9 cellular contexts compared by ENCODE assay signal in genomic region chr2:128379021-128380005, GRCh38.
DNase-seq lines count a peak whose midpoint lies in the region; ATAC-seq and TF ChIP-seq lines count a peak whose summit lies in the region.
"Had no signal": no experiment of that assay in that cellular context is flagged by ENCODE, and none has a peak within 500 bp of the region (broad histone marks: within the 10 kb centered on the region; RNA-seq: fewer than 3 reads in every experiment).

No MANE protein-coding gene starts in this region.

- H3K27me3 Mint-ChIP-seq in HFFc6 (ENCODE audit: insufficient read depth) = peaks cover 7% of the 10 kb centered on the region
- H3K27me3 Mint-ChIP-seq in brain = peaks cover 4% of the 10 kb centered on the region

- peak overlapping the region; percentile 15; the same call in 1 of the 2 replicates for H3K4me3 Mint-ChIP-seq in HFFc6
- no peak overlapping the region for H3K4me3 Mint-ChIP-seq in brain

- peak overlapping the region; percentile 36 for H3K27ac Mint-ChIP-seq in HFFc6
- H3K27ac Mint-ChIP-seq in brain = peak overlapping the region; percentile 53 to 94 (median 72)

- peaks cover 36% of the 10 kb centered on the region for H3K4me1 Mint-ChIP-seq in HFFc6 (ENCODE audit: low read depth)
- H3K4me1 Mint-ChIP-seq in brain = peaks cover 65% of the 10 kb centered on the region

- H3K36me3 ChIP-seq in skeletal muscle tissue (ENCODE audit: control insufficient read depth in 3 of 3, insufficient read depth in 3 of 3, low read length in 3 of 3) = no peaks in the 10 kb centered on the region
- H3K36me3 ChIP-seq: cardiac muscle cell had no signal

- H3K4me3 ChIP-seq in skeletal muscle tissue (ENCODE audit: low read length in 3 of 3) = no peak overlapping the region
- H3K4me3 ChIP-seq: cardiac muscle cell had no signal

- no peak for TF ChIP-seq CTCF in HFFc6 (IDR thresholded peaks at IDR 0.05)
- no peak for TF ChIP-seq CTCF in brain (conservative IDR thresholded peaks at IDR 0.05)

- H3K9me3 Mint-ChIP-seq in HFFc6 = no peaks in the 10 kb centered on the region
- peaks cover 0 to 3% (median 0%) of the 10 kb centered on the region in 5 experiments for H3K9me3 Mint-ChIP-seq in brain

- no peak for DNase-seq in HFFc6
- peak; percentile 72 for DNase-seq in iPS-NIHi11 (ENCODE audit: low spot score)
- DNase-seq in SHP77 (lab: John Stamatoyannopoulos, UW) = no peak
- no peak for DNase-seq in GM19238 (ENCODE audit: insufficient read length, low spot score)

- no peaks in the 10 kb centered on the region for H3K9me3 ChIP-seq in skeletal muscle tissue (ENCODE audit: control insufficient read depth in 3 of 3, low read length in 3 of 3)

- ATAC-seq in HG02763 (IDR thresholded peaks at IDR 0.05; ENCODE audit: unreplicated experiment) (no peak), HG02852 (IDR thresholded peaks at IDR 0.05; ENCODE audit: unreplicated experiment) (no peak)

- peaks cover 0 to 5% (median 0%) of the 10 kb centered on the region in 3 donors for H3K27me3 ChIP-seq in skeletal muscle tissue (ENCODE audit: control insufficient read depth in 3 of 3, insufficient read depth in 3 of 3, low read length in 3 of 3)
- H3K27me3 ChIP-seq: cardiac muscle cell had no signal

- no peaks in the 10 kb centered on the region for H3K36me3 Mint-ChIP-seq in HFFc6 (ENCODE audit: low read depth)
- H3K36me3 Mint-ChIP-seq in brain = no peaks in the 10 kb centered on the region

- H3K9ac ChIP-seq in skeletal muscle tissue (ENCODE audit: low read depth in 1 of 3, low read length in 3 of 3) = no peak overlapping the region

- peaks cover 0 to 12% (median 3%) of the 10 kb centered on the region in 3 donors for H3K4me1 ChIP-seq in skeletal muscle tissue (ENCODE audit: control insufficient read depth in 3 of 3, insufficient read depth in 3 of 3, low read length in 3 of 3)

- peak overlapping the region; percentile 3 for H3K27ac ChIP-seq in skeletal muscle tissue (ENCODE audit: low read depth, low read length)
- H3K27ac ChIP-seq: cardiac muscle cell had no signal
